ENCODE assay signal across 8 cellular contexts in the genomic region with DNA sequence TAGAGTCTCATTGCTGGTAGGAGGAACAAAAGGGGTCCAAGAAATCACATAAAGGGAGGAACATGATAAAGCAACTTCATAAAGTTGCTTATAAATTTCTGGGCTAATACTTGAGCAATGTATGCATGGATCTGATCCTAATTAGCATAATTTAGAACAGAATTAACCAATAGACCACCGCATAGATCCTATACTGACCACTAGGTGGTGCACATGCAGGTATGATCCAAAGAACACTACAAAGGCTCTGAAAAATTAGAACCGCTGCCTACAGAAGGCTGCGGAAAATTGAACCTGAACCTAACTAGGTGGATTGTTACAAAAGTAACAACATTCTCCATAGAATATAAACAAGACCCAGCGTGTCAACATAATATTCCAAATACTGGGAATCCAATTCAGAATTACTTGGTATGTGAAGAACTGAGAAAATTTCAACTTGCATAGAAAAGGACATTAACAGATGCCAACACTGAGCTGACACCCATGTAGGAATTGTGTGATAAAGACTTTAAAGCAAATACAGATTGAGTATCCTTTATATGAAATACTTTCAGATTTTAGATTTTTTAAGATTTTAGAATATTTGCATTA. TPM values are rescaled to one million over a fixed set of nuclear protein-coding genes. Genes with fewer than 3 reads are reported as not detected.
DNase-seq lines count a peak whose midpoint lies in the region; ATAC-seq lines count a peak whose summit lies in the region.

No MANE protein-coding gene starts in this region.

- no peaks in the 10 kb centered on the region for H3K9me3 Mint-ChIP-seq in activated naive CD8-positive, alpha-beta T cell treated with anti-CD3 and anti-CD28 coated beads, Interleukin-2, amount 10 ng/mL, durations not matched to agents 7 days and 5 days

- peak; percentile 24 to 64 (median 43) for DNase-seq in NCI-H1417 (lab: John Stamatoyannopoulos, UW)
- DNase-seq in NCI-H1417 treated with DMSO at 0.1 percent for 48 hours (lab: John Stamatoyannopoulos, UW): no peak
- DNase-seq in NCI-H2029 (lab: John Stamatoyannopoulos, UW): peak; percentile 23
- no peak for DNase-seq in activated naive CD8-positive, alpha-beta T cell treated with anti-CD3 and anti-CD28 coated beads, Interleukin-2, amount 10 ng/mL, durations not matched to agents 7 days and 5 days
- DNase-seq in kidney glomerular epithelial cell (lab: John Stamatoyannopoulos, UW): peak; percentile 1
- no peak for DNase-seq in T1000 (lab: John Stamatoyannopoulos, UW)
- no peak for DNase-seq in hepatic stellate cell (ENCODE audit: low spot score)

- POLR2A ChIA-PET in activated naive CD8-positive, alpha-beta T cell treated with anti-CD3 and anti-CD28 coated beads, Interleukin-2, amount 10 ng/mL, durations not matched to agents 7 days and 5 days (lab: Charles Lee): no interaction called here

- ATAC-seq in GM18861 (IDR thresholded peaks at IDR 0.05; ENCODE audit: unreplicated experiment): peak; percentile 83
- ATAC-seq in activated naive CD8-positive, alpha-beta T cell treated with anti-CD3 and anti-CD28 coated beads, Interleukin-2, amount 10 ng/mL, durations not matched to agents 7 days and 5 days (ENCODE audit: low read depth): peak; percentile 52

- no peaks in the 10 kb centered on the region for H3K27me3 Mint-ChIP-seq in activated naive CD8-positive, alpha-beta T cell treated with anti-CD3 and anti-CD28 coated beads, Interleukin-2, amount 10 ng/mL, durations not matched to agents 7 days and 5 days

- peaks cover 2% of the 10 kb centered on the region for H3K4me1 Mint-ChIP-seq in activated naive CD8-positive, alpha-beta T cell treated with anti-CD3 and anti-CD28 coated beads, Interleukin-2, amount 10 ng/mL, durations not matched to agents 7 days and 5 days

- H3K4me3 Mint-ChIP-seq in activated naive CD8-positive, alpha-beta T cell treated with anti-CD3 and anti-CD28 coated beads, Interleukin-2, amount 10 ng/mL, durations not matched to agents 7 days and 5 days: no peak overlapping the region

- H3K27ac Mint-ChIP-seq in activated naive CD8-positive, alpha-beta T cell treated with anti-CD3 and anti-CD28 coated beads, Interleukin-2, amount 10 ng/mL, durations not matched to agents 7 days and 5 days: no peak overlapping the region

- H3K36me3 Mint-ChIP-seq in activated naive CD8-positive, alpha-beta T cell treated with anti-CD3 and anti-CD28 coated beads, Interleukin-2, amount 10 ng/mL, durations not matched to agents 7 days and 5 days: peaks cover 2% of the 10 kb centered on the region

RNA-seq across cellular contexts. Expression of gene BRCC3, which starts 23.3 kb away (rescaled TPM):
- total RNA-seq in activated naive CD8-positive, alpha-beta T cell treated with anti-CD3 and anti-CD28 coated beads, Interleukin-2, amount 10 ng/mL, durations not matched to agents 7 days and 5 days: 10 to 100 TPM; 25.0 to 26.0 TPM

RNA-seq across cellular contexts. Expression of gene CMC4, which starts 23.6 kb away (rescaled TPM):
- 1 to 10 TPM; 6.7 to 7.5 TPM for total RNA-seq in activated naive CD8-positive, alpha-beta T cell treated with anti-CD3 and anti-CD28 coated beads, Interleukin-2, amount 10 ng/mL, durations not matched to agents 7 days and 5 days

RNA-seq across cellular contexts. Expression of gene MTCP1, which starts 23.6 kb away (rescaled TPM):
- total RNA-seq in activated naive CD8-positive, alpha-beta T cell treated with anti-CD3 and anti-CD28 coated beads, Interleukin-2, amount 10 ng/mL, durations not matched to agents 7 days and 5 days: 10 to 100 TPM; 24.5 TPM

Comparison
In these comparisons a context has a peak if more than half of its experiments do, and no peak if none do; other contexts are left out.
1. DNase-seq: peak in NCI-H1417 (3 of 3), NCI-H2029 (single experiment) and kidney glomerular epithelial cell (single experiment); none in NCI-H1417 treated with DMSO at 0.1 percent for 48 hours (single experiment), activated naive CD8-positive, alpha-beta T cell treated with anti-CD3 and anti-CD28 coated beads, Interleukin-2, amount 10 ng/mL, durations not matched to agents 7 days and 5 days (single experiment), T1000 (single experiment) and hepatic stellate cell (single experiment).